ENCODE assay signal across 1 cellular context in genomic region chr1:200794506-200795065, GRCh38.
TF ChIP-seq lines count a peak whose summit lies in the region.

No MANE protein-coding gene starts in this region.

TF ChIP-seq in SK-N-SH, 30 proteins besides CTCF, POLR2A, EP300 and RAD21 (continued from another document):
- TF ChIP-seq USF1 (IDR thresholded peaks at IDR 0.05; ENCODE audit: borderline replicate concordance, low read depth) (no peak), RFX5 (IDR thresholded peaks at IDR 0.05; ENCODE audit: low read length) (no peak), FOSL2 (IDR thresholded peaks at IDR 0.05; ENCODE audit: borderline replicate concordance, low read depth) (no peak), SMC3 (IDR thresholded peaks at IDR 0.05; ENCODE audit: low read depth, low read length) (no peak), USF2 (IDR thresholded peaks at IDR 0.05; ENCODE audit: borderline replicate concordance, low read depth, low read length) (no peak), ZBTB33 (IDR thresholded peaks at IDR 0.05; ENCODE audit: borderline replicate concordance, low read depth) (no peak), RCOR1 (IDR thresholded peaks at IDR 0.05; ENCODE audit: low read length) (no peak), POLR2AphosphoS5 (IDR thresholded peaks at IDR 0.05; ENCODE audit: low read depth, low read length) (no peak), RXRA (IDR thresholded peaks at IDR 0.05; ENCODE audit: borderline replicate concordance, low read depth) (no peak), MXI1 (IDR thresholded peaks at IDR 0.05; ENCODE audit: low read depth, low read length) (no peak), FOXM1 (IDR thresholded peaks at IDR 0.05; ENCODE audit: low read depth) (no peak), MAX (IDR thresholded peaks at IDR 0.05; ENCODE audit: low read depth) (no peak), IRF3 (IDR thresholded peaks at IDR 0.05; ENCODE audit: low read depth, low read length) (no peak)
